In the genomic region with DNA sequence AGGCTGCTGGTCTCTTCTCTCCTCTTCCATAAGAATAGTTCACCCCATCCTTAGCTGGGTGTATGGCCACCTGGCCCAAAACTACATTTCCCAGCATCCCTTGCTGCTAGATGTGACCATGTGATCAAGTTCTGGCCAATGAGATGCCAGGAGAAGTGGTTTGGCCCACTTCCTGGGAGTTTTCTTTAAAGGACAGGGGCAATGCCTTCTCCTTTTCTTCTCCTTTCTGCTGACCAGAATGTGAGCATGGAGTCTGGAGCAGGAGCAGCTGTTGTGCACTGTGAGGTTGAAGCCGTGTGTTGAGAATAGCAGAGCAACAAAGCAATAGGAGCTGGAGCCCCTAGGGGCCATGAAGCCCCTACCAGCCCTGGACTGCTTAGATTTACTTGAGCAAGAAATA, we compare ENCODE assay signal across 8 cellular contexts. TPM values are rescaled to one million over a fixed set of nuclear protein-coding genes. Genes with fewer than 3 reads are reported as not detected.
DNase-seq lines count a peak whose midpoint lies in the region; ATAC-seq and TF ChIP-seq lines count a peak whose summit lies in the region.

No MANE protein-coding gene starts in this region.

- peaks cover 42% of the 10 kb centered on the region for H3K4me1 Mint-ChIP-seq in activated T-cell treated with anti-CD3 and anti-CD28 coated beads, Interleukin-2, amount 50 U/mL, for 4 hours (ENCODE audit: low read depth)
- H3K4me1 Mint-ChIP-seq in neural progenitor cell = peaks cover 53% of the 10 kb centered on the region

- H3K9ac ChIP-seq in NT2/D1 (ENCODE audit: insufficient read length, low read depth) = no peak overlapping the region
- H3K9ac ChIP-seq in neural progenitor cell = no peak overlapping the region

- no peaks in the 10 kb centered on the region for H3K36me3 ChIP-seq in NT2/D1 (ENCODE audit: insufficient read depth, insufficient read length, low read length)
- no peaks in the 10 kb centered on the region for H3K36me3 ChIP-seq in neural progenitor cell
- no peaks in the 10 kb centered on the region for H3K36me3 ChIP-seq in uterus

- H3K4me3 Mint-ChIP-seq in activated T-cell treated with anti-CD3 and anti-CD28 coated beads, Interleukin-2, amount 50 U/mL, for 4 hours = no peak overlapping the region
- no peak overlapping the region for H3K4me3 Mint-ChIP-seq in neural progenitor cell

- H3K9me3 ChIP-seq in NT2/D1 (ENCODE audit: insufficient read depth, low read length) = no peaks in the 10 kb centered on the region
- no peaks in the 10 kb centered on the region for H3K9me3 ChIP-seq in neural progenitor cell (ENCODE audit: low read depth)
- no peaks in the 10 kb centered on the region for H3K9me3 ChIP-seq in uterus

- intact Hi-C loops in uterus (cut with DNase I; ENCODE audit: low total_unique reads) = no loop called here

- H3K4me1 ChIP-seq in NT2/D1 (ENCODE audit: insufficient read depth, insufficient read length) (peaks cover 11% of the 10 kb centered on the region), neural progenitor cell (peaks cover 3% of the 10 kb centered on the region), uterus (no peaks in the 10 kb centered on the region)

- H3F3A ChIP-seq in neural progenitor cell (ENCODE audit: low read depth) = peaks cover 6% of the 10 kb centered on the region

- no peaks in the 10 kb centered on the region for H3K9me3 Mint-ChIP-seq in activated T-cell treated with anti-CD3 and anti-CD28 coated beads, Interleukin-2, amount 50 U/mL, for 4 hours
- H3K9me3 Mint-ChIP-seq in neural progenitor cell = no peaks in the 10 kb centered on the region

- H3K27ac ChIP-seq in neural progenitor cell (no peak overlapping the region), uterus (peak overlapping the region in 1 of 2 donors; percentile 11)

- H3K79me2 ChIP-seq in neural progenitor cell (ENCODE audit: low read depth) = no peaks in the 10 kb centered on the region

- H3K36me3 Mint-ChIP-seq in activated T-cell treated with anti-CD3 and anti-CD28 coated beads, Interleukin-2, amount 50 U/mL, for 4 hours (ENCODE audit: insufficient read depth) = no peaks in the 10 kb centered on the region
- no peaks in the 10 kb centered on the region for H3K36me3 Mint-ChIP-seq in neural progenitor cell

- peak; percentile 86 for DNase-seq in DMS 273 (lab: John Stamatoyannopoulos, UW; ENCODE audit: unreplicated experiment)
- peak; percentile 64 for DNase-seq in HCEC 1CT
- peak; percentile 65 for DNase-seq in NT2/D1 (ENCODE audit: low read depth, low spot score)
- DNase-seq in activated T-cell treated with anti-CD3 and anti-CD28 coated beads, Interleukin-2, amount 50 U/mL, for 4 hours = peak; percentile 36
- peak; percentile 92 for DNase-seq in fibroblast of pulmonary artery (ENCODE audit: low read depth)
- DNase-seq in neural progenitor cell (ENCODE audit: low spot score) = peak; percentile 83
- DNase-seq in uterus = peak; percentile 71 to 84

- no peak overlapping the region for H2AFZ ChIP-seq in neural progenitor cell (replicated peaks)

- ATAC-seq in activated T-cell treated with anti-CD3 and anti-CD28 coated beads, Interleukin-2, amount 50 U/mL, for 4 hours = peak; percentile 61 to 67
- no peak for ATAC-seq in HG03457 (IDR thresholded peaks at IDR 0.05; ENCODE audit: unreplicated experiment)

- H3K27ac Mint-ChIP-seq in neural progenitor cell = peak overlapping the region; percentile 13

- TF ChIP-seq CTCF in fibroblast of pulmonary artery (IDR thresholded peaks at IDR 0.05; ENCODE audit: low read length, missing control alignments) (no peak), neural progenitor cell (IDR thresholded peaks at IDR 0.05) (peak; percentile 7), uterus (IDR thresholded peaks at IDR 0.05) (no peak)

- H3K27me3 ChIP-seq in NT2/D1 (ENCODE audit: insufficient read depth, insufficient read length) (no peaks in the 10 kb centered on the region), neural progenitor cell (no peaks in the 10 kb centered on the region), uterus (no peaks in the 10 kb centered on the region)

- no peaks in the 10 kb centered on the region for H3K27me3 Mint-ChIP-seq in activated T-cell treated with anti-CD3 and anti-CD28 coated beads, Interleukin-2, amount 50 U/mL, for 4 hours (ENCODE audit: low read depth)
- H3K27me3 Mint-ChIP-seq in neural progenitor cell (ENCODE audit: insufficient read depth, low read depth) = peaks cover 22% of the 10 kb centered on the region

- TF ChIP-seq POLR2A in uterus (IDR thresholded peaks at IDR 0.05) = no peak

- no peaks in the 10 kb centered on the region for H4K20me1 ChIP-seq in neural progenitor cell (ENCODE audit: low read depth)

- no peak overlapping the region for H3K4me2 ChIP-seq in neural progenitor cell

- H3K4me3 ChIP-seq in NT2/D1 (ENCODE audit: insufficient read length, low read depth) (no peak overlapping the region), fibroblast of pulmonary artery (replicated peaks; ENCODE audit: low read depth, low read length) (no peak overlapping the region), neural progenitor cell (no peak overlapping the region), uterus (no peak overlapping the region)

RNA-seq across cellular contexts. Expression of a gene that starts 36.8 kb away (rescaled TPM):
- total RNA-seq in activated T-cell treated with anti-CD3 and anti-CD28 coated beads, Interleukin-2, amount 50 U/mL, for 4 hours = not detected
- not detected in 2 replicates for total RNA-seq in neural progenitor cell (ENCODE audit: low replicate concordance)
- total RNA-seq in uterus = under 1 TPM in 1 of 4 donors, not detected in 3; 0.35 TPM

RNA-seq across cellular contexts. Expression of a gene that starts 41.8 kb away (rescaled TPM):
- total RNA-seq in activated T-cell treated with anti-CD3 and anti-CD28 coated beads, Interleukin-2, amount 50 U/mL, for 4 hours = 100 to 1,000 TPM in 1 of 3 donors, 10 to 100 TPM in 2; 93.4 to 111 (median 96.6) TPM
- 22.2 and 29.8 TPM in 2 replicates for total RNA-seq in neural progenitor cell (ENCODE audit: low replicate concordance)
- 10 to 100 TPM in 3 of 4 donors, 1 to 10 TPM in 1; 1.8 to 30.8 (median 21.6) TPM for total RNA-seq in uterus

RNA-seq across cellular contexts. Expression of a gene that starts 57.8 kb away (rescaled TPM):
- total RNA-seq in activated T-cell treated with anti-CD3 and anti-CD28 coated beads, Interleukin-2, amount 50 U/mL, for 4 hours = 10 to 100 TPM; 32.1 to 35.3 (median 35.1) TPM
- total RNA-seq in neural progenitor cell (ENCODE audit: low replicate concordance) (9.2 and 21.1 TPM in 2 replicates), uterus (10 to 100 TPM in 2 of 4 donors, 1 to 10 TPM in 2; 1.3 to 20.3 (median 8.5) TPM)

Comparison
In these comparisons a context has a peak if more than half of its experiments do, and no peak if none do; other contexts are left out.
1. DNase-seq: peak in every context shown above with its lines; median percentile 92 in fibroblast of pulmonary artery; 86 in DMS 273; 83 in neural progenitor cell; 78 in uterus; 65 in NT2/D1; 64 in HCEC 1CT; 36 in activated T-cell treated with anti-CD3 and anti-CD28 coated beads, Interleukin-2, amount 50 U/mL, for 4 hours.